8 cellular contexts compared by ENCODE assay signal in genomic region chr7:74092964-74093339, GRCh38. TPM values are rescaled to one million over a fixed set of nuclear protein-coding genes. Genes with fewer than 3 reads are reported as not detected.
DNase-seq lines count a peak whose midpoint lies in the region; ATAC-seq lines count a peak whose summit lies in the region.

No MANE protein-coding gene starts in this region.

- no peak overlapping the region for H3K4me3 ChIP-seq in GM23248

- H3K79me2 ChIP-seq in GM23248 (ENCODE audit: insufficient read depth), result peaks cover 19% of the 10 kb centered on the region

- H3K27ac ChIP-seq in GM23248, result peak overlapping the region; percentile 88

- no peak overlapping the region for H2AFZ ChIP-seq in GM23248

- ATAC-seq in GM18502 (IDR thresholded peaks at IDR 0.05; ENCODE audit: poor library complexity, unreplicated experiment) (peak; percentile 55), esophagus mucosa (peak; percentile 27), sciatic nerve (peak; percentile 82), GM18870 (IDR thresholded peaks at IDR 0.05; ENCODE audit: unreplicated experiment) (no peak)

- intact Hi-C loops in sciatic nerve (cut with DNase I), result no loop called here

- peaks cover 14% of the 10 kb centered on the region for H3K36me3 ChIP-seq in GM23248 (ENCODE audit: low read depth)

- DNase-seq in GM23248 (peak; percentile 42), NCI-H69 (lab: John Stamatoyannopoulos, UW) (peak; percentile 25), sciatic nerve (ENCODE audit: low spot score) (peak; percentile 69)
- no peak for DNase-seq in activated naive CD4-positive, alpha-beta T cell treated with Interleukin-2 at 50 U/mL for 16 hours
- DNase-seq in stimulated activated CD4-positive, alpha-beta T cell treated with anti-CD3 and anti-CD28 coated beads, Interleukin-2, amount 100 ng/mL, for 48 hours, result no peak

- in situ Hi-C loops in GM23248 (cut with MboI), result no loop called here

- 47 to 61% methylated on average over 9 to 10 of the region's 10 CpGs for WGBS in GM23248 (ENCODE audit: low coverage in 1 of 2, low lambda C conversion rate in 2 of 2, missing lambda C conversion rate in 2 of 2), 2 experiments

- no peaks in the 10 kb centered on the region for H4K20me1 ChIP-seq in GM23248 (ENCODE audit: insufficient read depth)

- H3F3A ChIP-seq in GM23248 (ENCODE audit: insufficient read depth), result peaks cover 39% of the 10 kb centered on the region

- peaks cover 35% of the 10 kb centered on the region for H3K4me1 ChIP-seq in GM23248 (ENCODE audit: insufficient read depth)

- no peaks in the 10 kb centered on the region for H3K9me3 ChIP-seq in GM23248 (ENCODE audit: low read depth)

- no peak overlapping the region for H3K4me2 ChIP-seq in GM23248 (ENCODE audit: unreplicated experiment)

- no peaks in the 10 kb centered on the region for H3K27me3 ChIP-seq in GM23248 (replicated peaks; ENCODE audit: insufficient read depth)

- H3K9me2 ChIP-seq in GM23248 (ENCODE audit: insufficient read depth), result no peaks in the 10 kb centered on the region

- peak overlapping the region; percentile 78 for H3K9ac ChIP-seq in GM23248

RNA-seq across cellular contexts. Expression of gene LIMK1, which starts 9.3 kb away (rescaled TPM):
- 30.0 and 37.3 TPM in 2 replicates for total RNA-seq in GM23248 (2014; rRNA removed; shearing (Covaris generic))
- polyA plus RNA-seq in GM23248 (2016; fragmentation: Nextera tagmentation; extraction: Ambion mirVana), result 3.9 TPM in 2 replicates
- total RNA-seq in esophagus mucosa, result 10.2 TPM
- total RNA-seq in sciatic nerve, result 17.6 TPM

Comparison
In these comparisons a context has a peak if more than half of its experiments do, and no peak if none do; other contexts are left out.
1. DNase-seq: peak in GM23248 (single experiment), NCI-H69 (single experiment) and sciatic nerve (single experiment); none in activated naive CD4-positive, alpha-beta T cell treated with Interleukin-2 at 50 U/mL for 16 hours (single experiment) and stimulated activated CD4-positive, alpha-beta T cell treated with anti-CD3 and anti-CD28 coated beads, Interleukin-2, amount 100 ng/mL, for 48 hours (0 of 2).